Comparison of ENCODE assay signal across 8 cellular contexts in genomic region chr10:34539533-34540315, GRCh38.
DNase-seq lines count a peak whose midpoint lies in the region; ATAC-seq and TF ChIP-seq lines count a peak whose summit lies in the region.

No MANE protein-coding gene starts in this region.

- peak; percentile 54 for ATAC-seq in HG02763 (IDR thresholded peaks at IDR 0.05; ENCODE audit: unreplicated experiment)

- H3K4me1 Mint-ChIP-seq in nephron progenitor cell = peaks cover 24% of the 10 kb centered on the region

- no peaks in the 10 kb centered on the region for H3K27me3 ChIP-seq in colonic mucosa

- H3K27ac Mint-ChIP-seq in nephron progenitor cell = peak overlapping the region; percentile 85

- peak overlapping the region; percentile 17 to 61 for H3K9ac ChIP-seq in colonic mucosa (ENCODE audit: low read depth in 2 of 2, low read length in 2 of 2)

- H3K4me3 ChIP-seq in GM08714 (ENCODE audit: low read length) (peak overlapping the region; percentile 38; the same call in 1 of the 2 replicates), colonic mucosa (peak overlapping the region; percentile 12)

- no peaks in the 10 kb centered on the region for H3K9me3 ChIP-seq in colonic mucosa

- no peaks in the 10 kb centered on the region for H3K36me3 ChIP-seq in colonic mucosa

- DNase-seq in colonic mucosa (peak; percentile 48), nephron progenitor cell (no peak), GDM1 (lab: John Stamatoyannopoulos, UW) (no peak), substantia nigra (lab: John Stamatoyannopoulos, UW) (no peak), SHP77 (lab: John Stamatoyannopoulos, UW) (no peak), NCI-H2196 (lab: John Stamatoyannopoulos, UW; ENCODE audit: unreplicated experiment) (no peak)

- no peak overlapping the region for H3K4me3 Mint-ChIP-seq in nephron progenitor cell

- TF ChIP-seq CTCF in colonic mucosa (IDR thresholded peaks at IDR 0.05) (no peak), nephron progenitor cell (IDR thresholded peaks at IDR 0.05) (no peak)

- H3K36me3 Mint-ChIP-seq in nephron progenitor cell (ENCODE audit: low read depth) = peaks cover 12% of the 10 kb centered on the region

- peak overlapping the region; percentile 53 for H3K27ac ChIP-seq in colonic mucosa
- H3K27ac ChIP-seq in substantia nigra (ENCODE audit: low read depth, low read length, poor library complexity, severe bottlenecking) = no peak overlapping the region

- H3K4me1 ChIP-seq in colonic mucosa = no peaks in the 10 kb centered on the region

- H3K27me3 Mint-ChIP-seq in nephron progenitor cell (ENCODE audit: low read depth, poor library complexity) = no peaks in the 10 kb centered on the region

- H3K9me3 Mint-ChIP-seq in nephron progenitor cell = peaks cover 8% of the 10 kb centered on the region

- intact Hi-C loops in colonic mucosa (cut with DNase I) = no loop called here
